ENCODE assay signal across 36 cellular contexts in the genomic region with DNA sequence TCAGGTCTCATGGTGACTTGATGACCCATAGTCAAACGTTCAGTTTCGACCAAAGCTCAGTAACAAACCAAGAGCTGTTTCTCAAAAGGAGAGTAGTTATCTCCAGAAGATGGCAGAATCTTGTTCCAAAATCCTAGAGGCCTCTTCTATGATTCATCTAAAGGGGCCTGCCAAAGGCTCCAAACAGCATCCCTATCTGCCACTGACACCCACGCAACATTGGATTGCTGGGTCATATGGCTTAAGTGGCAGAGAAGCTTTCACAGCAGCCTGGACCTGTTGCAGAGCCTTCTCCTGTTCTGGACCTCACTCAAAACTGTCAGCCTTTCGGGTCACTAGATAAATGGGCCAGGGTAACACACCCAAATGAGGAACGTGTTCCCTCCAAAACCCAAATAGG. TPM values are rescaled to one million over a fixed set of nuclear protein-coding genes. Genes with fewer than 3 reads are reported as not detected.
"Had no signal": no experiment of that assay in that cellular context is flagged by ENCODE, and none has a peak within 500 bp of the region (broad histone marks: within the 10 kb centered on the region; RNA-seq: fewer than 3 reads in every experiment).

No MANE protein-coding gene starts in this region.

- H3K9me3 ChIP-seq: body of pancreas, esophagus squamous epithelium, gastrocnemius medialis, heart left ventricle had no signal

- FAIRE-seq: colon, endometrium, endothelial cell of umbilical vein had no signal

- H3K27ac ChIP-seq: body of pancreas, epithelial cell of prostate, esophagus squamous epithelium, foreskin keratinocyte, gastrocnemius medialis, heart left ventricle, VCaP had no signal

- H3K27me3 ChIP-seq: body of pancreas, esophagus squamous epithelium, foreskin keratinocyte, gastrocnemius medialis, heart left ventricle had no signal

- DNase-seq: activated CD4-positive, alpha-beta memory T cell treated with anti-CD3 and anti-CD28 coated beads, Interleukin-2, amount 10 ng/mL, durations not matched to agents 7 days and 5 days; activated CD4-positive, alpha-beta T cell treated with anti-CD3 and anti-CD28 coated beads for 1 hour; activated CD4-positive, alpha-beta T cell treated with anti-CD3 and anti-CD28 coated beads for 4 hours; activated CD4-positive, alpha-beta T cell treated with anti-CD3 and anti-CD28 coated beads, Interleukin-2, amount 10 ng/mL, durations not matched to agents 7 days and 5 days; activated CD4-positive, alpha-beta T cell treated with anti-CD3 and anti-CD28 coated beads, Interleukin-2, amount 50 U/mL, for 4 hours; activated CD8-positive, alpha-beta memory T cell treated with anti-CD3 and anti-CD28 coated beads, Interleukin-2, amount 50 U/mL, for 48 hours; activated gamma-delta T cell; activated naive CD4-positive, alpha-beta T cell treated with anti-CD3 and anti-CD28 coated beads, Interleukin-2, amount 50 U/mL, for 16 hours; activated naive CD4-positive, alpha-beta T cell treated with Interleukin-2 at 50 U/mL for 16 hours; activated T-cell treated with anti-CD3 and anti-CD28 coated beads for 4 hours; activated T-cell treated with anti-CD3 and anti-CD28 coated beads, Interleukin-2, amount 50 U/mL, for 24 hours; activated T-cell treated with anti-CD3 and anti-CD28 coated beads, Interleukin-2, amount 50 U/mL, for 72 hours; amniotic stem cell; anterior cingulate cortex; body of pancreas; caudate nucleus; cortex of kidney; dermis blood vessel endothelial cell; effector CD4-positive, alpha-beta T cell; effector memory CD8-positive, alpha-beta T cell; esophagus squamous epithelium; foreskin keratinocyte; gastrocnemius medialis; glutamatergic neuron; heart left ventricle; T-helper 2 cell had no signal

- H3K4me3 ChIP-seq: body of pancreas, esophagus squamous epithelium, gastrocnemius medialis, heart left ventricle had no signal

- H3K36me3 ChIP-seq: esophagus squamous epithelium, gastrocnemius medialis, heart left ventricle had no signal

- H3K4me1 ChIP-seq: body of pancreas, esophagus squamous epithelium, foreskin keratinocyte, gastrocnemius medialis, heart left ventricle had no signal

- ATAC-seq: activated T-cell treated with anti-CD3 and anti-CD28 coated beads, Interleukin-2, amount 50 U/mL, for 72 hours; body of pancreas; effector memory CD8-positive, alpha-beta T cell; foreskin keratinocyte; gastrocnemius medialis; heart left ventricle; WTC11 had no signal

RNA-seq across cellular contexts. Expression of a gene that starts 54.0 kb away (rescaled TPM):
- total RNA-seq: activated CD4-positive, alpha-beta memory T cell treated with anti-CD3 and anti-CD28 coated beads, Interleukin-2, amount 10 ng/mL, durations not matched to agents 7 days and 5 days; activated CD4-positive, alpha-beta T cell treated with anti-CD3 and anti-CD28 coated beads, Interleukin-2, amount 10 ng/mL, durations not matched to agents 7 days and 5 days; activated T-cell treated with anti-CD3 and anti-CD28 coated beads, Interleukin-2, amount 50 U/mL, for 72 hours; body of pancreas; chondrocyte; dermis blood vessel endothelial cell; endothelial cell of umbilical vein; foreskin keratinocyte; gastrocnemius medialis; heart left ventricle; T-helper 1 cell treated with Interleukin-12 subunit alpha and Interleukin-12 subunit beta and Interleukin-4 antibody, amounts not matched to agents 30 ng/mL and 1 ng/mL, for 36 hours; WTC11 had no signal
- polyA plus RNA-seq: adipose tissue, endothelial cell of umbilical vein, esophagus, foreskin keratinocyte, heart left ventricle had no signal
